ENCODE assay signal across 26 cellular contexts in genomic region chr5:53557386-53557785, GRCh38. TPM values are rescaled to one million over a fixed set of nuclear protein-coding genes. Genes with fewer than 3 reads are reported as not detected.
DNase-seq lines count a peak whose midpoint lies in the region; ATAC-seq and TF ChIP-seq lines count a peak whose summit lies in the region.
"Had no signal": no experiment of that assay in that cellular context is flagged by ENCODE, and none has a peak within 500 bp of the region (broad histone marks: within the 10 kb centered on the region; RNA-seq: fewer than 3 reads in every experiment).

No MANE protein-coding gene starts in this region.

- no peak for ATAC-seq in HG03175 (IDR thresholded peaks at IDR 0.05; ENCODE audit: unreplicated experiment)
- ATAC-seq: activated CD8-positive, alpha-beta memory T cell treated with anti-CD3 and anti-CD28 coated beads, Interleukin-2, amount 10 ng/mL, durations not matched to agents 7 days and 5 days; CD8-positive, alpha-beta T cell; GM12878; WTC11 had no signal

- H3K9ac ChIP-seq in GM23248, result no peak overlapping the region

- H3K36me3 ChIP-seq in GM23248 (ENCODE audit: low read depth), result no peaks in the 10 kb centered on the region
- H3K36me3 ChIP-seq in osteoblast (ENCODE audit: insufficient read depth, low read length), result no peaks in the 10 kb centered on the region
- H3K36me3 ChIP-seq: neutrophil, tibial nerve had no signal

- no peaks in the 10 kb centered on the region for H3F3A ChIP-seq in GM23248 (ENCODE audit: insufficient read depth)

- H3K27me3 ChIP-seq in GM23248 (replicated peaks; ENCODE audit: insufficient read depth), result no peaks in the 10 kb centered on the region
- H3K27me3 ChIP-seq in osteoblast (ENCODE audit: insufficient read depth, low read length), result peaks cover 13% of the 10 kb centered on the region
- H3K27me3 ChIP-seq: tibial nerve had no signal

- H3K9me2 ChIP-seq in GM23248 (ENCODE audit: insufficient read depth), result no peaks in the 10 kb centered on the region

- in situ Hi-C loops in GM23248 (cut with MboI), result no loop called here

- intact Hi-C loops in cardiac septum (cut with DNase I), result no loop called here

- H4K20me1 ChIP-seq in GM23248 (ENCODE audit: insufficient read depth) (no peaks in the 10 kb centered on the region), osteoblast (ENCODE audit: insufficient read depth, low read length) (no peaks in the 10 kb centered on the region)

- no peaks in the 10 kb centered on the region for H3K9me3 ChIP-seq in GM23248 (ENCODE audit: low read depth)
- no peaks in the 10 kb centered on the region for H3K9me3 ChIP-seq in osteoblast (ENCODE audit: low read depth, low read length)
- H3K9me3 ChIP-seq: neutrophil, tibial nerve had no signal

- H2AFZ ChIP-seq in GM23248 (no peak overlapping the region), osteoblast (ENCODE audit: low read length) (peak overlapping the region; percentile 32)

- no peak overlapping the region for H3K27ac ChIP-seq in GM23248
- H3K27ac ChIP-seq in epithelial cell of prostate, result peak overlapping the region; percentile 34
- H3K27ac ChIP-seq in osteoblast (ENCODE audit: low read depth, low read length), result no peak overlapping the region
- H3K27ac ChIP-seq: neutrophil, skin epidermis, tibial nerve had no signal

- H3K4me3 ChIP-seq in GM23248, result no peak overlapping the region
- no peak overlapping the region for H3K4me3 ChIP-seq in osteoblast (ENCODE audit: insufficient read depth, low read length)
- H3K4me3 ChIP-seq: GM12878, skin epidermis, tibial nerve had no signal

- H3K4me2 ChIP-seq in GM23248 (ENCODE audit: unreplicated experiment), result no peak overlapping the region
- no peak overlapping the region for H3K4me2 ChIP-seq in osteoblast (ENCODE audit: insufficient read depth, low read length)

- H3K79me2 ChIP-seq in GM23248 (ENCODE audit: insufficient read depth), result peaks cover 20% of the 10 kb centered on the region
- peaks cover 20% of the 10 kb centered on the region for H3K79me2 ChIP-seq in osteoblast (ENCODE audit: insufficient read depth, low read length)

- TF ChIP-seq CTCF in osteoblast (IDR thresholded peaks at IDR 0.05; ENCODE audit: extremely low read depth, low read depth, low read length), result no peak

- peaks cover 11% of the 10 kb centered on the region for H3K4me1 ChIP-seq in GM23248 (ENCODE audit: insufficient read depth)
- H3K4me1 ChIP-seq in osteoblast (ENCODE audit: insufficient read depth, low read length), result peaks cover 11% of the 10 kb centered on the region

- peak; percentile 62 for DNase-seq in GM23248
- peak; percentile 31 for DNase-seq in RPMI7951 (ENCODE audit: low read depth)
- DNase-seq in epithelial cell of prostate (ENCODE audit: low read depth, low spot score), result peak; percentile 10
- DNase-seq in osteoblast (ENCODE audit: insufficient read length, low spot score, missing footprints), result no peak
- no peak for DNase-seq in C1 segment of cervical spinal cord (lab: John Stamatoyannopoulos, UW)
- DNase-seq in cardiac septum (ENCODE audit: low spot score), result no peak
- DNase-seq in amygdala (lab: John Stamatoyannopoulos, UW), result no peak
- DNase-seq: activated CD4-positive, alpha-beta T cell treated with anti-CD3 and anti-CD28 coated beads, Interleukin-2, amount 50 U/mL, for 1 hour; activated CD8-positive, alpha-beta memory T cell treated with anti-CD3 and anti-CD28 coated beads, Interleukin-2, amount 10 ng/mL, durations not matched to agents 7 days and 5 days; activated naive CD4-positive, alpha-beta T cell treated with anti-CD3 and anti-CD28 coated beads, Interleukin-2, amount 10 ng/mL, durations not matched to agents 7 days and 5 days; AML-193; CD8-positive, alpha-beta T cell; DMS53; H7; kidney; NCI-H1105; NCI-H2081; NCI-H774; Right ventricle myocardium superior; T-helper 9 cell had no signal

- WGBS in GM23248 (ENCODE audit: low coverage in 1 of 2, low lambda C conversion rate in 2 of 2, missing lambda C conversion rate in 2 of 2), 2 experiments, result 53 to 55% methylated on average over 2 of the region's 2 CpGs

RNA-seq across cellular contexts. Expression of gene NDUFS4, which starts 3.1 kb away (rescaled TPM):
- total RNA-seq in GM23248 (2014; rRNA removed; shearing (Covaris generic)), result 102 and 127 TPM in 2 replicates
- 205 TPM in 2 replicates for polyA plus RNA-seq in GM23248 (2016; fragmentation: Nextera tagmentation; extraction: Ambion mirVana)
- total RNA-seq in RPMI7951 (2014; rRNA removed; shearing (Covaris generic)), result 141 and 148 TPM in 2 replicates
- 76.0 and 78.2 TPM in 2 replicates for total RNA-seq in osteoblast
- total RNA-seq in cardiac septum, result 117 TPM

Comparison
In these comparisons a context has a peak if more than half of its experiments do, and no peak if none do; other contexts are left out.
1. DNase-seq: peak in GM23248 (single experiment), RPMI7951 (single experiment) and epithelial cell of prostate (single experiment); none in osteoblast (single experiment), C1 segment of cervical spinal cord (0 of 14), cardiac septum (single experiment) and amygdala (0 of 56).